ENCODE assay signal across 25 cellular contexts in the genomic region with DNA sequence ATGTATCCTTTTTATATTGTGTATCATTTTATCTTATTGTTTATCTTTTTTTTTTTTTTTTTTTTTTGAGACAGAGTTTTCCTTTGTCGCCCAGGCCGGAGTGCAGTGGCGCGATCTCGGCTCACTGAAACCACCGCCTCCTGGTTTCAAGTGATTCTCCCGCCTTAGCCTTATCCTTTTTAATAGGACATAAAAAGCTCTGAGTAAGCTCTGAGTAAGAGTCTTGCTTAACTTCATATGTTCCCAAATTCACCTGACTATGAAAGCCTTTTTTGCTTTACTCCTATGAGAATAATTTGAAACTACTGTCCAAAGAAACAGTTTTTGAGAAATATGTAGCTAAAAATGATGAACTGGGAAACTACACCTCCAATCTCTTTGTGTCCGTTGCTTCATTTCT.
A peak's percentile ranks its signal among the peaks of the same experiment; 100 is the strongest.
DNase-seq lines count a peak whose midpoint lies in the region; FAIRE-seq and TF ChIP-seq lines count a peak whose summit lies in the region.
"Had no signal": no experiment of that assay in that cellular context is flagged by ENCODE, and none has a peak within 500 bp of the region (broad histone marks: within the 10 kb centered on the region; RNA-seq: fewer than 3 reads in every experiment).

No MANE protein-coding gene starts in this region.

- in situ Hi-C loops in GM23248 (cut with MboI), result no loop called here

- DNase-seq in GM23248 (peak; percentile 21), LHCN-M2 (ENCODE audit: low read depth) (peak; percentile 5), bronchial epithelial cell (ENCODE audit: low read depth) (peak; percentile 46), renal cortical epithelial cell (ENCODE audit: low read depth) (peak; percentile 34), KG1 (lab: John Stamatoyannopoulos, UW) (no peak), HUDEP-2 (lab: John Stamatoyannopoulos, UW; ENCODE audit: unreplicated experiment in 76 of 76) (no peak)
- no peak for DNase-seq in stimulated activated CD4-positive, alpha-beta T cell treated with anti-CD3 and anti-CD28 coated beads, Interleukin-1b, Interleukin-23, amount 100 ng/mL, for 48 hours
- DNase-seq: C1 segment of cervical spinal cord; CD4-positive, alpha-beta memory T cell; COR-L47; GDM1; H9; NCI-H1092; NCI-H1417 treated with DMSO at 0.1 percent for 48 hours; NCI-H1694 treated with DMSO at 0.1 percent for 48 hours; NCI-H2081; NCI-H2171; NCI-H226; NCI-H510A; NCI-H69 had no signal

- H4K20me1 ChIP-seq in GM23248 (ENCODE audit: insufficient read depth), result no peaks in the 10 kb centered on the region

- H3K27me3 ChIP-seq in GM23248 (replicated peaks; ENCODE audit: insufficient read depth) (no peaks in the 10 kb centered on the region), bronchial epithelial cell (ENCODE audit: control insufficient read depth, insufficient read depth, low read length) (no peaks in the 10 kb centered on the region)

- H3K4me2 ChIP-seq in GM23248 (ENCODE audit: unreplicated experiment), result no peak overlapping the region
- H3K4me2 ChIP-seq: A549, GM23338, KMS-11 had no signal

- H3K79me2 ChIP-seq in GM23248 (ENCODE audit: insufficient read depth), result no peaks in the 10 kb centered on the region

- no peaks in the 10 kb centered on the region; the same call in 1 of the 2 replicates for H3K9me2 ChIP-seq in GM23248 (ENCODE audit: insufficient read depth)

- H3K36me3 ChIP-seq in GM23248 (ENCODE audit: low read depth) (no peaks in the 10 kb centered on the region), bronchial epithelial cell (ENCODE audit: control insufficient read depth, insufficient read depth, low read length) (no peaks in the 10 kb centered on the region)

- H3K9ac ChIP-seq in GM23248, result no peak overlapping the region
- H3K9ac ChIP-seq: KMS-11 had no signal

- no peak overlapping the region for H3K4me3 ChIP-seq in GM23248
- H3K4me3 ChIP-seq in bronchial epithelial cell (ENCODE audit: low read depth, low read length), result no peak overlapping the region
- H3K4me3 ChIP-seq: A549, GM12878, GM23338 had no signal

- WGBS in GM23248 (ENCODE audit: low coverage in 1 of 2, low lambda C conversion rate in 2 of 2, missing lambda C conversion rate in 2 of 2), 2 experiments, result 81 to 82% methylated on average over 8 of the region's 8 CpGs

- TF ChIP-seq CTCF in bronchial epithelial cell (IDR thresholded peaks at IDR 0.05; ENCODE audit: insufficient read depth, low read length, severe bottlenecking), result no peak

- H3K4me1 ChIP-seq in GM23248 (ENCODE audit: insufficient read depth), result no peaks in the 10 kb centered on the region
- H3K4me1 ChIP-seq: A549 had no signal

- no peak overlapping the region for H2AFZ ChIP-seq in GM23248
- H2AFZ ChIP-seq: GM23338 had no signal

- FAIRE-seq in bronchial epithelial cell (lab: Jason Lieb, UNC), result no peak
- FAIRE-seq: A549, GM12878, HTR-8/SVneo had no signal

- H3F3A ChIP-seq in GM23248 (ENCODE audit: insufficient read depth), result no peaks in the 10 kb centered on the region

- H3K27ac ChIP-seq in GM23248, result no peak overlapping the region
- H3K27ac ChIP-seq: A549, KMS-11 had no signal

- no peaks in the 10 kb centered on the region for H3K9me3 ChIP-seq in GM23248 (ENCODE audit: low read depth)
- H3K9me3 ChIP-seq: A549 had no signal

Comparison
In these comparisons a context has a peak if more than half of its experiments do, and no peak if none do; other contexts are left out.
1. DNase-seq: peak in GM23248 (single experiment), LHCN-M2 (single experiment), bronchial epithelial cell (single experiment) and renal cortical epithelial cell (single experiment); none in KG1 (single experiment), stimulated activated CD4-positive, alpha-beta T cell treated with anti-CD3 and anti-CD28 coated beads, Interleukin-1b, Interleukin-23, amount 100 ng/mL, for 48 hours (single experiment) and HUDEP-2 (0 of 76).